Comparison of ENCODE assay signal across 8 cellular contexts in genomic region chr1:28259252-28259934, GRCh38.
DNase-seq lines count a peak whose midpoint lies in the region; ATAC-seq and TF ChIP-seq lines count a peak whose summit lies in the region.

Gene SESN2 (plus strand): TSS chr1:28259518. CDS start chr1:28259848, 330 bp downstream.

- no peak for TF ChIP-seq CTCF in AG09309 (IDR thresholded peaks at IDR 0.05; ENCODE audit: control insufficient read depth, insufficient read depth, low read depth, low read length, missing control alignments)

- ATAC-seq in GM19025 (IDR thresholded peaks at IDR 0.05; ENCODE audit: low read depth, unreplicated experiment) = peak; percentile 98
- peak; percentile 95 for ATAC-seq in HG03342 (IDR thresholded peaks at IDR 0.05; ENCODE audit: unreplicated experiment)
- peak; percentile 94 to 95 for ATAC-seq in activated CD4-positive, CD25-positive, alpha-beta regulatory T cell treated with anti-CD3 and anti-CD28 coated beads, Interleukin-2, amount 50 U/mL, for 24 hours

- peak within 1 kb of the TSS; percentile 99 for H3K4me3 ChIP-seq in AG09309 (ENCODE audit: control insufficient read depth, low read depth, low read length)

- peak; percentile 99 for DNase-seq in AG09309 (ENCODE audit: low read depth)
- peak; percentile 93 to 99 for DNase-seq in NCI-H446 (lab: John Stamatoyannopoulos, UW)
- peak; percentile 98 for DNase-seq in cerebellar cortex (ENCODE audit: low spot score)
- DNase-seq in iris pigment epithelial cell (ENCODE audit: low read depth) = peak; percentile 98
- DNase-seq in stimulated activated CD4-positive, alpha-beta T cell treated with anti-CD3 and anti-CD28 coated beads, Interleukin-12 subunit alpha, Interleukin-12 subunit beta, amount 100 ng/mL, for 4 hours = peak; percentile 98

Comparison
In these comparisons a context has a peak if more than half of its experiments do, and no peak if none do; other contexts are left out.
1. Peak in every context shown above with its lines: DNase-seq, ATAC-seq and H3K4me3 ChIP-seq.